Comparison of ENCODE assay signal across 8 cellular contexts in the genomic region with DNA sequence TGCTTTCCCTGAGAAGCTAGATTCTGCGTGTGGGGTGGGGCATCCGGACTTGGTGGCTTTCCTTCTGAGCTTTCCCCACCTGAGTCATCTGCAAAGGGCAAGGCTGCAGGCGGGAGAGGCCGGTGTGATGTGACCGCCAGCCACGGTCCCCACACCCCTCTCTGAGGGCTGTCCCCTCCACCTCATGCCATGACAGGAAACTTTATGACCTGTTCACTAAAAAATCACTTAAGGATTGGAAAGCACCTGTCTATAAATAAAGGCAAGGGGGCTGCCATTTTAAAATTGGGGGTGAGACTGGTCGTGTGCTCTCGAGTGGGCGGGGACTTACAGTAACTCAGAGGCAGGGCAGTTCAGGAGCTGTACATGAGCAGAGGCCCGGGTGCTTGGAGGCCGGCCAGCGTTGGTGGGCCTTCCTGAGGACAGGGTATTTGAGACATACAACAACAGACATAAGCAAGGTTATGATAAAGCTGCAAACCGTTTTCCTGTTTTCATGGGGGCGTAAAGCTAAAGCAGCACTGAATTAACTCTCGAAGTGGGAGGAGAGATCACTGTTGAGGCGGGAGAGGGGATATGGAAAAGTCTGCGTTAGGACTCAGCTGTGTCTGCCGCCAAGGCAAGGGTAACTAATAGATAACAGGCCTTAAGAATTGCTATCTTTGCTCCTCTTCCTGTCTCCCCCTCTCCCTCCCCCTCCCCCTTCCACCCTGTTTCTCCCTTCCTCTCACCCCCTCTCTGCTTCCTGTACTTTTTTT. TPM values are rescaled to one million over a fixed set of nuclear protein-coding genes. Genes with fewer than 3 reads are reported as not detected.
DNase-seq lines count a peak whose midpoint lies in the region; ATAC-seq and TF ChIP-seq lines count a peak whose summit lies in the region.

No MANE protein-coding gene starts in this region.

- H3K9ac ChIP-seq in mammary epithelial cell (ENCODE audit: insufficient read depth, low read length) (no peak overlapping the region), neural progenitor cell (no peak overlapping the region)

- in situ Hi-C loops in mammary epithelial cell (cut with MboI; ENCODE audit: low sequenced_read_pairs in 2 of 2) (loop anchor here in 1 of 2 donors (10.0 kb wide), 1 partner anchor 57 kb away; no protein-coding TSS in a partner anchor), transverse colon (cut with MboI; ENCODE audit: low pct_ligation_motif_present in 1 of 4, low pct_unique_long_range_greater_than_20kb in 1 of 4, low sequenced_read_pairs in 3 of 4) (loop anchor here in 2 of 4 donors (10.0 kb wide), 2 partner anchors 47 to 77 kb away; partner anchors contain the start of gene SERPINB9 (in 1 of the 2))

- BruUV-seq in MCF 10A (replicated peaks; lab: Mats Ljungman, UMichigan), result no TSS peak
- BruUV-seq in mammary epithelial cell (replicated peaks; lab: Mats Ljungman, UMichigan), result no TSS peak

- POLR2A ChIA-PET in MCF 10A (lab: Yijun Ruan, JAX), result no interaction called here

- H3K4me2 ChIP-seq in mammary epithelial cell (ENCODE audit: insufficient read depth, low read depth, low read length), result no peak overlapping the region
- H3K4me2 ChIP-seq in neural progenitor cell, result no peak overlapping the region

- 87% methylated on average over 12 of the region's 18 CpGs for WGBS in mammary epithelial cell (ENCODE audit: low coverage, missing lambda C conversion rate)
- WGBS in transverse colon (ENCODE audit: low coverage in 1 of 2), 2 donors, result 57 to 58% methylated on average over 6 to 18 of the region's 18 CpGs

- intact Hi-C loops in MCF 10A (cut with micrococcal nuclease), result no loop called here
- intact Hi-C loops in mammary epithelial cell (cut with micrococcal nuclease), result no loop called here
- intact Hi-C loops in transverse colon (cut with DNase I; ENCODE audit: low total_unique reads), result no loop called here

- H3K27me3 ChIP-seq in mammary epithelial cell (ENCODE audit: insufficient read depth, low read length), result no peaks in the 10 kb centered on the region
- H3K27me3 ChIP-seq in neural progenitor cell, result no peaks in the 10 kb centered on the region
- no peaks in the 10 kb centered on the region for H3K27me3 ChIP-seq in transverse colon

- no peaks in the 10 kb centered on the region for H4K20me1 ChIP-seq in mammary epithelial cell (ENCODE audit: insufficient read depth, low read length)
- H4K20me1 ChIP-seq in neural progenitor cell (ENCODE audit: low read depth), result no peaks in the 10 kb centered on the region

- peak; percentile 75 for DNase-seq in MCF 10A (ENCODE audit: unreplicated experiment)
- DNase-seq in mammary epithelial cell, result no peak
- peak; percentile 65 to 72 for DNase-seq in activated CD4-positive, alpha-beta T cell treated with anti-CD3 and anti-CD28 coated beads for 4 hours
- peak; percentile 92 for DNase-seq in dermis blood vessel endothelial cell
- DNase-seq in neural progenitor cell (ENCODE audit: low spot score), result no peak
- peak; percentile 51 for DNase-seq in transverse colon
- no peak for DNase-seq in epidermal melanocyte (ENCODE audit: insufficient read length, low spot score)

- no peaks in the 10 kb centered on the region for H3K9me3 ChIP-seq in mammary epithelial cell (replicated peaks; ENCODE audit: insufficient read depth, low read length)
- H3K9me3 ChIP-seq in neural progenitor cell (ENCODE audit: low read depth), result no peaks in the 10 kb centered on the region
- H3K9me3 ChIP-seq in transverse colon, result no peaks in the 10 kb centered on the region

- TF ChIP-seq EP300 in transverse colon (IDR thresholded peaks at IDR 0.05; ENCODE audit: low read depth), result no peak

- H3K4me3 ChIP-seq in mammary epithelial cell (replicated peaks in 1 of 3; ENCODE audit: insufficient read depth in 1 of 3, low read depth in 2 of 3, low read length in 3 of 3) (no peak overlapping the region), neural progenitor cell (no peak overlapping the region), transverse colon (no peak overlapping the region)

- H2AFZ ChIP-seq in mammary epithelial cell (ENCODE audit: low read depth, low read length) (no peak overlapping the region), neural progenitor cell (replicated peaks) (no peak overlapping the region)

- H3K27me3 Mint-ChIP-seq in MCF 10A (ENCODE audit: insufficient read depth, unreplicated experiment), result no peaks in the 10 kb centered on the region
- H3K27me3 Mint-ChIP-seq in neural progenitor cell (ENCODE audit: insufficient read depth, low read depth), result peaks cover 2% of the 10 kb centered on the region

- no peak for TF ChIP-seq CTCF in MCF 10A (IDR thresholded peaks at IDR 0.05; ENCODE audit: unreplicated experiment)
- TF ChIP-seq CTCF in mammary epithelial cell (conservative IDR thresholded peaks at IDR 0.05 in 1 of 2, IDR thresholded peaks at IDR 0.05 in 1 of 2; ENCODE audit: extremely low read depth in 1 of 2, insufficient read depth in 1 of 2, low read depth in 1 of 2, low read length in 2 of 2), result no peak
- no peak for TF ChIP-seq CTCF in neural progenitor cell (IDR thresholded peaks at IDR 0.05)
- no peak for TF ChIP-seq CTCF in transverse colon (IDR thresholded peaks at IDR 0.05)

- peaks cover 7% of the 10 kb centered on the region for H3K9me3 Mint-ChIP-seq in MCF 10A (ENCODE audit: unreplicated experiment)
- H3K9me3 Mint-ChIP-seq in neural progenitor cell, result peaks cover 3% of the 10 kb centered on the region

- dilution Hi-C loops in mammary epithelial cell (cut with HindIII; ENCODE audit: low sequenced_read_pairs), result no loop called here

- H3K36me3 Mint-ChIP-seq in MCF 10A (ENCODE audit: insufficient read depth, unreplicated experiment), result no peaks in the 10 kb centered on the region
- H3K36me3 Mint-ChIP-seq in neural progenitor cell, result no peaks in the 10 kb centered on the region

- H3K27ac Mint-ChIP-seq in MCF 10A (ENCODE audit: low read depth, unreplicated experiment), result no peak overlapping the region
- H3K27ac Mint-ChIP-seq in neural progenitor cell, result peak overlapping the region; percentile 78

- H3K4me1 Mint-ChIP-seq in MCF 10A (ENCODE audit: insufficient read depth, unreplicated experiment), result peaks cover 5% of the 10 kb centered on the region
- peaks cover 52% of the 10 kb centered on the region for H3K4me1 Mint-ChIP-seq in neural progenitor cell

- peaks cover 9% of the 10 kb centered on the region for H3K4me1 ChIP-seq in mammary epithelial cell (ENCODE audit: insufficient read depth, low read length)
- H3K4me1 ChIP-seq in neural progenitor cell, result peaks cover 23% of the 10 kb centered on the region
- H3K4me1 ChIP-seq in transverse colon, result peaks cover 16 to 31% (median 22%) of the 10 kb centered on the region in 4 donors

- H3K36me3 ChIP-seq in mammary epithelial cell (ENCODE audit: insufficient read depth, low read length) (no peaks in the 10 kb centered on the region), neural progenitor cell (no peaks in the 10 kb centered on the region), transverse colon (no peaks in the 10 kb centered on the region)

- CTCF ChIA-PET in MCF 10A (lab: Yijun Ruan, JAX) (interaction anchor here (0.7 to 4.9 kb wide), 7 partner anchors 9 to 67 kb away, joined by 3 to 31 read pairs (median 3); no protein-coding TSS in a partner anchor), mammary epithelial cell (lab: Charles Lee; ENCODE audit: low non-redundant PET) (no interaction called here)

- peak; percentile 41 for ATAC-seq in HG03520 (IDR thresholded peaks at IDR 0.05; ENCODE audit: unreplicated experiment)

- H3K4me3 Mint-ChIP-seq in MCF 10A (ENCODE audit: unreplicated experiment), result no peak overlapping the region
- no peak overlapping the region for H3K4me3 Mint-ChIP-seq in neural progenitor cell

- H3K79me2 ChIP-seq in mammary epithelial cell (ENCODE audit: insufficient read depth, low read length) (no peaks in the 10 kb centered on the region), neural progenitor cell (ENCODE audit: low read depth) (no peaks in the 10 kb centered on the region)

- no peaks in the 10 kb centered on the region for H3F3A ChIP-seq in neural progenitor cell (ENCODE audit: low read depth)

- no peak overlapping the region for H3K27ac ChIP-seq in mammary epithelial cell (ENCODE audit: insufficient read depth, low read depth, low read length)
- H3K27ac ChIP-seq in neural progenitor cell, result no peak overlapping the region
- H3K27ac ChIP-seq in transverse colon, result peak overlapping the region; percentile 56 to 80 (median 72)

- TF ChIP-seq POLR2A in transverse colon (IDR thresholded peaks at IDR 0.05), result no peak

RNA-seq across cellular contexts. Expression of gene SERPINB1, which starts 16.1 kb away (rescaled TPM):
- total RNA-seq in MCF 10A (2022) (20.8 and 28.0 TPM in 2 replicates), mammary epithelial cell (10 to 100 TPM; 17.0 to 40.0 TPM), dermis blood vessel endothelial cell (32.2 and 57.8 TPM in 2 replicates), neural progenitor cell (ENCODE audit: low replicate concordance) (9.4 and 14.5 TPM in 2 replicates), transverse colon (100 to 1,000 TPM in 2 of 4 donors, 10 to 100 TPM in 2; 22.3 to 140 (median 88.4) TPM)
- 91.9 TPM for polyA plus RNA-seq in mammary epithelial cell
- 37.4 TPM for polyA minus RNA-seq in mammary epithelial cell

RNA-seq across cellular contexts. Expression of gene SERPINB9, which starts 45.4 kb away (rescaled TPM):
- total RNA-seq in MCF 10A (2022) (not detected in 2 replicates), mammary epithelial cell (1 to 10 TPM in 1 of 2 donors, under 1 TPM in 1; 0.16 to 1.2 TPM), dermis blood vessel endothelial cell (37.3 and 98.0 TPM in 2 replicates), neural progenitor cell (ENCODE audit: low replicate concordance) (0.59 and 0.94 TPM in 2 replicates), transverse colon (1 to 10 TPM; 1.4 to 8.7 (median 6.1) TPM)
- 0.11 TPM for polyA plus RNA-seq in mammary epithelial cell
- polyA minus RNA-seq in mammary epithelial cell, result not detected

Comparison
In these comparisons a context has a peak if more than half of its experiments do, and no peak if none do; other contexts are left out.
1. DNase-seq: peak in MCF 10A (single experiment), activated CD4-positive, alpha-beta T cell treated with anti-CD3 and anti-CD28 coated beads for 4 hours (2 of 2), dermis blood vessel endothelial cell (single experiment) and transverse colon (single experiment); none in mammary epithelial cell (single experiment), neural progenitor cell (single experiment) and epidermal melanocyte (single experiment).
2. H3K27ac ChIP-seq: peak in transverse colon (4 of 4); none in mammary epithelial cell (single experiment) and neural progenitor cell (single experiment).